Comparison of ENCODE assay signal across 28 cellular contexts in genomic region chr11:26792956-26793355, GRCh38.
"Had no signal": no experiment of that assay in that cellular context is flagged by ENCODE, and none has a peak within 500 bp of the region (broad histone marks: within the 10 kb centered on the region; RNA-seq: fewer than 3 reads in every experiment).

No MANE protein-coding gene starts in this region.

- H3K4me3 ChIP-seq: esophagus muscularis mucosa, gastrocnemius medialis, pancreas, prostate gland, smooth muscle cell, suprapubic skin, tibial artery, upper lobe of right lung had no signal

- H3K4me2 ChIP-seq: smooth muscle cell had no signal

- H3K36me3 ChIP-seq: esophagus muscularis mucosa, gastrocnemius medialis, neutrophil, pancreas, prostate gland, suprapubic skin, tibial artery, upper lobe of right lung had no signal

- H3K27me3 ChIP-seq: esophagus muscularis mucosa, gastrocnemius medialis, neutrophil, pancreas, suprapubic skin, tibial artery, upper lobe of right lung had no signal

- DNase-seq: activated CD4-positive, alpha-beta memory T cell treated with anti-CD3 and anti-CD28 coated beads, Interleukin-2, amount 10 ng/mL, durations not matched to agents 7 days and 5 days; activated CD4-positive, alpha-beta T cell treated with anti-CD3 and anti-CD28 coated beads for 1 hour; activated CD4-positive, alpha-beta T cell treated with anti-CD3 and anti-CD28 coated beads, Interleukin-2, amount 10 ng/mL, durations not matched to agents 7 days and 5 days; activated CD8-positive, alpha-beta memory T cell treated with anti-CD3 and anti-CD28 coated beads, Interleukin-2, amount 50 U/mL, for 48 hours; activated gamma-delta T cell; activated naive CD4-positive, alpha-beta T cell treated with anti-CD3 and anti-CD28 coated beads, Interleukin-2, amount 10 ng/mL, durations not matched to agents 7 days and 5 days; activated naive CD8-positive, alpha-beta T cell treated with anti-CD3 and anti-CD28 coated beads, Interleukin-2, amount 10 ng/mL, durations not matched to agents 7 days and 5 days; activated T-cell treated with anti-CD3 and anti-CD28 coated beads, Interleukin-2, amount 50 U/mL, for 24 hours; amniotic stem cell; caudate nucleus; effector CD4-positive, alpha-beta T cell; gastrocnemius medialis; head of caudate nucleus; hypothalamus; immature natural killer cell; naive B cell; nephron progenitor cell; pancreas; stimulated activated CD4-positive, alpha-beta T cell treated with anti-CD3 and anti-CD28 coated beads, Interleukin-1b, Interleukin-23, amount 100 ng/mL, for 48 hours; stimulated activated naive CD4-positive, alpha-beta T cell; T-helper 2 cell; tibial artery; upper lobe of right lung had no signal

- H3K4me1 ChIP-seq: esophagus muscularis mucosa, gastrocnemius medialis, pancreas, prostate gland, suprapubic skin, tibial artery, upper lobe of right lung had no signal

- H3K9me3 ChIP-seq: esophagus muscularis mucosa, gastrocnemius medialis, neutrophil, pancreas, prostate gland, suprapubic skin, tibial artery, upper lobe of right lung had no signal

- H3K27ac ChIP-seq: esophagus muscularis mucosa, gastrocnemius medialis, neutrophil, pancreas, prostate gland, suprapubic skin, tibial artery, upper lobe of right lung had no signal
